In genomic region chr6:107820571-107821261, GRCh38 we compare ENCODE assay signal across 8 cellular contexts. TPM values are rescaled to one million over a fixed set of nuclear protein-coding genes. Genes with fewer than 3 reads are reported as not detected.
DNase-seq lines count a peak whose midpoint lies in the region; ATAC-seq, FAIRE-seq and TF ChIP-seq lines count a peak whose summit lies in the region.

No MANE protein-coding gene starts in this region.

- H3K79me2 ChIP-seq in osteoblast (ENCODE audit: insufficient read depth, low read length), result no peaks in the 10 kb centered on the region

- no peak for ATAC-seq in A549

- H3K4me3 ChIP-seq in A549, result no peak overlapping the region
- H3K4me3 ChIP-seq in esophagus muscularis mucosa, result peak overlapping the region; percentile 6 to 31 (median 17)
- peak overlapping the region; percentile 32 for H3K4me3 ChIP-seq in osteoblast (ENCODE audit: insufficient read depth, low read length)
- H3K4me3 ChIP-seq in transverse colon, result peak overlapping the region in 1 of 4 donors; percentile 30

- no peaks in the 10 kb centered on the region for H4K20me1 ChIP-seq in osteoblast (ENCODE audit: insufficient read depth, low read length)

- H3K9me3 ChIP-seq in A549 (no peaks in the 10 kb centered on the region), esophagus muscularis mucosa (no peaks in the 10 kb centered on the region), osteoblast (ENCODE audit: low read depth, low read length) (no peaks in the 10 kb centered on the region), transverse colon (no peaks in the 10 kb centered on the region)

- no peaks in the 10 kb centered on the region for H3K36me3 ChIP-seq in esophagus muscularis mucosa
- no peaks in the 10 kb centered on the region for H3K36me3 ChIP-seq in osteoblast (ENCODE audit: insufficient read depth, low read length)
- no peaks in the 10 kb centered on the region for H3K36me3 ChIP-seq in transverse colon

- in situ Hi-C loops in transverse colon (cut with MboI; ENCODE audit: low pct_ligation_motif_present in 1 of 4, low pct_unique_long_range_greater_than_20kb in 1 of 4, low sequenced_read_pairs in 3 of 4), result no loop called here

- intact Hi-C loops in esophagus muscularis mucosa (cut with DNase I), result no loop called here
- intact Hi-C loops in transverse colon (cut with DNase I; ENCODE audit: low total_unique reads), result no loop called here

- H2AFZ ChIP-seq in osteoblast (ENCODE audit: low read length), result peak overlapping the region; percentile 33

- 42% methylated on average over 14 of the region's 14 CpGs for WGBS in A549 (ENCODE audit: missing lambda C conversion rate)
- WGBS in esophagus muscularis mucosa, result 29% methylated on average over 14 of the region's 14 CpGs
- WGBS in transverse colon (ENCODE audit: low coverage in 1 of 2), 2 donors, result 11 to 28% methylated on average over 11 to 14 of the region's 14 CpGs

- CTCF ChIA-PET in A549 (lab: Yijun Ruan, JAX), result interaction anchor here (0.8 kb wide), 1 partner anchor 275 kb away, joined by 3 read pairs; no protein-coding TSS in a partner anchor

- TF ChIP-seq POLR2A in A549 (IDR thresholded peaks at IDR 0.05; ENCODE audit: low read length) (no peak), esophagus muscularis mucosa (IDR thresholded peaks at IDR 0.05; ENCODE audit: low read depth) (no peak), transverse colon (IDR thresholded peaks at IDR 0.05) (no peak)

- POLR2A ChIA-PET in A549 (lab: Yijun Ruan, JAX), result no interaction called here

- peak overlapping the region; percentile 16; the same call in 1 of the 3 replicates for H3K4me2 ChIP-seq in A549
- H3K4me2 ChIP-seq in osteoblast (ENCODE audit: insufficient read depth, low read length), result peak overlapping the region; percentile 78

- H3K27ac ChIP-seq in A549, result no peak overlapping the region
- no peak overlapping the region for H3K27ac ChIP-seq in esophagus muscularis mucosa (replicated peaks in 1 of 4)
- no peak overlapping the region for H3K27ac ChIP-seq in osteoblast (ENCODE audit: low read depth, low read length)
- H3K27ac ChIP-seq in transverse colon, result peak overlapping the region in 1 of 4 donors; percentile 12

- peaks cover 0 to 8% (median 0%) of the 10 kb centered on the region in 4 donors for H3K27me3 ChIP-seq in esophagus muscularis mucosa
- peaks cover 13% of the 10 kb centered on the region for H3K27me3 ChIP-seq in osteoblast (ENCODE audit: insufficient read depth, low read length)
- peaks cover 17% of the 10 kb centered on the region for H3K27me3 ChIP-seq in transverse colon

- TF ChIP-seq EP300 in A549 (IDR thresholded peaks at IDR 0.05) (no peak), esophagus muscularis mucosa (IDR thresholded peaks at IDR 0.05) (no peak), transverse colon (IDR thresholded peaks at IDR 0.05; ENCODE audit: low read depth) (no peak)

- DNase-seq in A549 (ENCODE audit: low read depth in 1 of 2, low spot score in 1 of 2) (no peak), NAMALWA (ENCODE audit: low spot score) (peak; percentile 36), esophagus muscularis mucosa (ENCODE audit: extremely low spot score) (peak; percentile 84), osteoblast (ENCODE audit: insufficient read length, low spot score, missing footprints) (no peak), Kasumi-1 (lab: John Stamatoyannopoulos, UW) (no peak), transverse colon (no peak), hepatic stellate cell (ENCODE audit: low spot score) (no peak)
- peak; percentile 47 to 53 for DNase-seq in activated CD4-positive, alpha-beta T cell treated with anti-CD3 and anti-CD28 coated beads, Interleukin-2, amount 50 U/mL, for 48 hours

- no peak for TF ChIP-seq CTCF in A549 (IDR thresholded peaks at IDR 0.05)
- TF ChIP-seq CTCF in esophagus muscularis mucosa (IDR thresholded peaks at IDR 0.05), result no peak
- TF ChIP-seq CTCF in osteoblast (IDR thresholded peaks at IDR 0.05; ENCODE audit: extremely low read depth, low read depth, low read length), result no peak
- TF ChIP-seq CTCF in transverse colon (IDR thresholded peaks at IDR 0.05), result no peak

- no peaks in the 10 kb centered on the region; the same call in 2 of the 3 replicates for H3K4me1 ChIP-seq in A549
- H3K4me1 ChIP-seq in esophagus muscularis mucosa, result peaks cover 0 to 18% (median 14%) of the 10 kb centered on the region in 4 donors
- H3K4me1 ChIP-seq in osteoblast (ENCODE audit: insufficient read depth, low read length), result no peaks in the 10 kb centered on the region
- H3K4me1 ChIP-seq in transverse colon, result peaks cover 0 to 10% (median 0%) of the 10 kb centered on the region in 4 donors

- no peak for TF ChIP-seq RAD21 in A549 (conservative IDR thresholded peaks at IDR 0.05 in 1 of 2, IDR thresholded peaks at IDR 0.05 in 1 of 2)

- FAIRE-seq in A549 (lab: Jason Lieb, UNC), result no peak

TF ChIP-seq in A549, 52 proteins besides CTCF, POLR2A, EP300 and RAD21:
- TF ChIP-seq CBX2 (IDR thresholded peaks at IDR 0.05; ENCODE audit: borderline replicate concordance, low read depth), result no peak
- TF ChIP-seq EHF (CRISPR knock-in tag; IDR thresholded peaks at IDR 0.05), result no peak
- no peak for TF ChIP-seq FOSL2 (IDR thresholded peaks at IDR 0.05)
- no peak for TF ChIP-seq FOSL2 (CRISPR knock-in tag; IDR thresholded peaks at IDR 0.05)
- no peak for TF ChIP-seq RFX5 (IDR thresholded peaks at IDR 0.05)
- no peak for TF ChIP-seq ESRRA (IDR thresholded peaks at IDR 0.05; ENCODE audit: borderline replicate concordance, low read length)
- no peak for TF ChIP-seq JUN (IDR thresholded peaks at IDR 0.05)
- no peak for TF ChIP-seq HOXB13 (CRISPR knock-in tag; IDR thresholded peaks at IDR 0.05; ENCODE audit: low read depth)
- no peak for TF ChIP-seq FOXS1 (CRISPR knock-in tag; IDR thresholded peaks at IDR 0.05)
- TF ChIP-seq EHMT2 (IDR thresholded peaks at IDR 0.05; ENCODE audit: low read depth), result no peak
- TF ChIP-seq MAX (IDR thresholded peaks at IDR 0.05), result no peak
TF ChIP-seq in A549: peak in this region for 0.

RNA-seq across cellular contexts. Expression of gene SCML4, which starts 3.4 kb away (rescaled TPM):
- polyA plus RNA-seq in A549 (2011; rRNA removed), result not detected in 2 replicates
- not detected in 2 replicates for polyA plus RNA-seq in A549 (2012; cell fraction: cytosol; rRNA removed)
- polyA plus RNA-seq in A549 (2012; cell fraction: nucleus; rRNA removed), result not detected in 2 replicates
- not detected in 3 replicates for polyA plus RNA-seq in A549 (2017; fragmentation: RNase III; extraction: RNeasy Plus Mini Kit Qiagen cat#74134 plus additional on column Dnase treatment)
- polyA minus RNA-seq in A549 (2011; rRNA and poly(A)+ RNA removed), result not detected in 2 replicates
- total RNA-seq in esophagus muscularis mucosa, result 1 to 10 TPM in 1 of 4 donors, under 1 TPM in 3; 0.32 to 1.2 (median 0.38) TPM
- not detected in 2 replicates for total RNA-seq in osteoblast
- 10 to 100 TPM in 1 of 4 donors, 1 to 10 TPM in 3; 2.2 to 11.6 (median 6.5) TPM for total RNA-seq in transverse colon

Comparison
In these comparisons a context has a peak if more than half of its experiments do, and no peak if none do; other contexts are left out.
1. DNase-seq: peak in NAMALWA (single experiment), activated CD4-positive, alpha-beta T cell treated with anti-CD3 and anti-CD28 coated beads, Interleukin-2, amount 50 U/mL, for 48 hours (2 of 2) and esophagus muscularis mucosa (single experiment); none in A549 (0 of 2), osteoblast (single experiment), Kasumi-1 (0 of 2), transverse colon (single experiment) and hepatic stellate cell (single experiment).